14 cellular contexts compared by ENCODE assay signal in genomic region chr1:205270271-205270670, GRCh38. TPM values are rescaled to one million over a fixed set of nuclear protein-coding genes. Genes with fewer than 3 reads are reported as not detected.
DNase-seq lines count a peak whose midpoint lies in the region; ATAC-seq and TF ChIP-seq lines count a peak whose summit lies in the region.
"Had no signal": no experiment of that assay in that cellular context is flagged by ENCODE, and none has a peak within 500 bp of the region (broad histone marks: within the 10 kb centered on the region; RNA-seq: fewer than 3 reads in every experiment).

No MANE protein-coding gene starts in this region.

- H3K79me2 ChIP-seq in PC-3 (ENCODE audit: low read length), result no peaks in the 10 kb centered on the region

- intact Hi-C loops in PC-3 (cut with micrococcal nuclease) (no loop called here), dorsolateral prefrontal cortex (cut with DNase I) (loop anchor here in 1 of 2 donors (10.0 kb wide), 1 partner anchor 255 kb away; no protein-coding TSS in a partner anchor), gastrocnemius medialis (cut with DNase I; ENCODE audit: low total_unique reads) (no loop called here), upper lobe of right lung (cut with DNase I) (loop anchor here (10.0 kb wide), 1 partner anchor 215 kb away; no protein-coding TSS in a partner anchor)

- H4K20me1 ChIP-seq in PC-3 (ENCODE audit: low read length), result no peaks in the 10 kb centered on the region

- no peaks in the 10 kb centered on the region for H3K27me3 ChIP-seq in PC-3 (ENCODE audit: low read length)
- no peaks in the 10 kb centered on the region for H3K27me3 ChIP-seq in dorsolateral prefrontal cortex
- H3K27me3 ChIP-seq in gastrocnemius medialis, result no peaks in the 10 kb centered on the region
- H3K27me3 ChIP-seq in upper lobe of right lung, result no peaks in the 10 kb centered on the region
- H3K27me3 ChIP-seq: SJSA1 had no signal

- no peak overlapping the region for H3K9ac ChIP-seq in PC-3 (ENCODE audit: low read length)

- no peaks in the 10 kb centered on the region for H3K9me2 ChIP-seq in PC-3 (replicated peaks; ENCODE audit: low read length)

- POLR2A ChIA-PET in PC-3 (lab: Charles Lee; ENCODE audit: unreplicated experiment), result interaction anchor here (0.6 to 1.0 kb wide), 2 partner anchors 14 to 178 kb away, joined by 3 to 5 read pairs; no protein-coding TSS in a partner anchor

- CTCF ChIA-PET in PC-3 (lab: Charles Lee), result interaction anchor here (0.6 to 2.1 kb wide), 7 partner anchors 11 to 265 kb away, joined by 3 to 20 read pairs (median 5); no protein-coding TSS in a partner anchor

- H3K4me2 ChIP-seq in PC-3 (ENCODE audit: low read length), result peak overlapping the region; percentile 32

- H2AFZ ChIP-seq in PC-3 (ENCODE audit: low read length), result no peak overlapping the region

- in situ Hi-C loops in G401 (cut with HindIII; ENCODE audit: low sequenced_read_pairs), result no loop called here
- in situ Hi-C loops in gastrocnemius medialis (cut with MboI; ENCODE audit: low sequenced_read_pairs in 4 of 4), result loop anchor here in 2 of 4 donors (5.0 to 25.0 kb wide), 2 partner anchors 57 to 283 kb away; no protein-coding TSS in a partner anchor

- BruUV-seq in PC-3 (replicated peaks; lab: Mats Ljungman, UMichigan), result no TSS peak

- H3K4me3 ChIP-seq in PC-3 (ENCODE audit: low read length), result no peak overlapping the region
- peak overlapping the region in 4 of 59 donors; percentile 2 to 16 (median 8) for H3K4me3 ChIP-seq in dorsolateral prefrontal cortex
- no peak overlapping the region for H3K4me3 ChIP-seq in gastrocnemius medialis
- no peak overlapping the region for H3K4me3 ChIP-seq in upper lobe of right lung
- H3K4me3 ChIP-seq: SJSA1 had no signal

- H3K36me3 ChIP-seq in PC-3 (ENCODE audit: low read depth, low read length) (no peaks in the 10 kb centered on the region), gastrocnemius medialis (peaks cover 0 to 5% of the 10 kb centered on the region in 2 donors), upper lobe of right lung (no peaks in the 10 kb centered on the region)
- H3K36me3 ChIP-seq: SJSA1 had no signal

- DNase-seq in G401 (ENCODE audit: low spot score) (peak; percentile 59), PC-3 (no peak), dorsolateral prefrontal cortex (no peak), gastrocnemius medialis (no peak), upper lobe of right lung (no peak)
- DNase-seq in activated CD4-positive, alpha-beta T cell treated with anti-CD3 and anti-CD28 coated beads, Interleukin-2, amount 50 U/mL, for 4 hours, result no peak
- DNase-seq: H7, NCI-H187, NCI-H2107, NCI-H82 had no signal

- H3K4me1 ChIP-seq in PC-3 (ENCODE audit: insufficient read depth, low read length), result peaks cover 16% of the 10 kb centered on the region
- H3K4me1 ChIP-seq in gastrocnemius medialis, result peaks cover 29 to 43% of the 10 kb centered on the region in 2 donors
- peaks cover 26% of the 10 kb centered on the region for H3K4me1 ChIP-seq in upper lobe of right lung

- H3K27ac ChIP-seq in PC-3 (ENCODE audit: low read length), result peak overlapping the region; percentile 37
- H3K27ac ChIP-seq in dorsolateral prefrontal cortex, result peak overlapping the region; percentile 1 to 100 (median 92)
- peak overlapping the region; percentile 77 to 91 (median 82) for H3K27ac ChIP-seq in gastrocnemius medialis
- no peak overlapping the region for H3K27ac ChIP-seq in upper lobe of right lung
- H3K27ac ChIP-seq: C4-2B, HL-60, SJSA1 had no signal

- H3K9me3 ChIP-seq in PC-3 (ENCODE audit: low read length) (no peaks in the 10 kb centered on the region), gastrocnemius medialis (no peaks in the 10 kb centered on the region), upper lobe of right lung (no peaks in the 10 kb centered on the region)
- H3K9me3 ChIP-seq: SJSA1 had no signal

- ATAC-seq in PC-3 (no peak), gastrocnemius medialis (no peak), HG03039 (IDR thresholded peaks at IDR 0.05; ENCODE audit: unreplicated experiment) (no peak), upper lobe of right lung (no peak)

- TF ChIP-seq CTCF in PC-3 (conservative IDR thresholded peaks at IDR 0.05; ENCODE audit: low read depth, low read length) (no peak), dorsolateral prefrontal cortex (IDR thresholded peaks at IDR 0.05 in 54 of 56, conservative IDR thresholded peaks at IDR 0.05 in 2 of 56; ENCODE audit: low read depth in 1 of 56, partially characterized antibody in 56 of 56) (no peak), gastrocnemius medialis (IDR thresholded peaks at IDR 0.05 in 4 of 5, conservative IDR thresholded peaks at IDR 0.05 in 1 of 5) (no peak), upper lobe of right lung (IDR thresholded peaks at IDR 0.05) (no peak)

- TF ChIP-seq POLR2A in gastrocnemius medialis (IDR thresholded peaks at IDR 0.05), result no peak

- H3F3A ChIP-seq in PC-3 (ENCODE audit: low read length, unreplicated experiment), result no peaks in the 10 kb centered on the region

RNA-seq across cellular contexts. Expression of gene TMCC2, which starts 42.5 kb away (rescaled TPM):
- total RNA-seq in G401 (2014; rRNA removed; shearing (Covaris generic)), result 5.4 and 6.2 TPM in 2 replicates
- 8.7 and 11.3 TPM in 2 replicates for total RNA-seq in PC-3 (2014; rRNA removed)
- total RNA-seq in dorsolateral prefrontal cortex, result 100 to 1,000 TPM in 42 of 120 experiments, 10 to 100 TPM in 78; 52.9 to 143 (median 93.9) TPM
- total RNA-seq in gastrocnemius medialis, result 1 to 10 TPM; 1.1 to 7.6 (median 5.6) TPM
- 4.8 TPM for total RNA-seq in upper lobe of right lung

RNA-seq across cellular contexts. Expression of gene NUAK2, which starts 51.3 kb away (rescaled TPM):
- total RNA-seq in G401 (2014; rRNA removed; shearing (Covaris generic)), result 6.3 and 8.3 TPM in 2 replicates
- total RNA-seq in PC-3 (2014; rRNA removed), result 3.8 and 4.8 TPM in 2 replicates
- total RNA-seq in dorsolateral prefrontal cortex, result 1 to 10 TPM in 102 of 120 experiments, under 1 TPM in 18; 0.55 to 5.2 (median 1.7) TPM
- total RNA-seq in gastrocnemius medialis, result 1 to 10 TPM in 1 of 4 donors, under 1 TPM in 3; 0.42 to 1.9 (median 0.58) TPM
- total RNA-seq in upper lobe of right lung, result 8.8 TPM

RNA-seq across cellular contexts. Expression of gene DSTYK, which starts 58.8 kb away (rescaled TPM):
- 5.5 and 8.6 TPM in 2 replicates for total RNA-seq in G401 (2014; rRNA removed; shearing (Covaris generic))
- total RNA-seq in PC-3 (2014; rRNA removed), result 8.4 and 9.3 TPM in 2 replicates
- total RNA-seq in dorsolateral prefrontal cortex, result 10 to 100 TPM; 28.0 to 49.3 (median 39.9) TPM
- total RNA-seq in gastrocnemius medialis, result 10 to 100 TPM; 12.2 to 15.8 (median 13.9) TPM
- 12.7 TPM for total RNA-seq in upper lobe of right lung
